In genomic region chr20:18287546-18287914, GRCh38 we compare ENCODE assay signal across 8 cellular contexts. TPM values are rescaled to one million over a fixed set of nuclear protein-coding genes. Genes with fewer than 3 reads are reported as not detected.
DNase-seq lines count a peak whose midpoint lies in the region; ATAC-seq, FAIRE-seq and TF ChIP-seq lines count a peak whose summit lies in the region.

No MANE protein-coding gene starts in this region.

- H3K9ac ChIP-seq in HepG2 (ENCODE audit: insufficient read depth, low read depth, low read length): peak overlapping the region; percentile 88

- H3K36me3 Mint-ChIP-seq in activated naive CD4-positive, alpha-beta T cell treated with anti-CD3 and anti-CD28 coated beads for 36 hours (ENCODE audit: low read depth): peaks cover 15% of the 10 kb centered on the region

- H3K9me3 ChIP-seq in ascending aorta (peaks cover 2 to 19% of the 10 kb centered on the region in 2 donors), HepG2 (ENCODE audit: low read length) (peaks cover 33% of the 10 kb centered on the region), thyroid gland (no peaks in the 10 kb centered on the region)

- H3K79me2 ChIP-seq in HepG2 (ENCODE audit: insufficient read depth, low read length): peaks cover 32% of the 10 kb centered on the region

- TF ChIP-seq CTCF in ascending aorta (IDR thresholded peaks at IDR 0.05) (no peak), HepG2 (CRISPR knock-in tag; IDR thresholded peaks at IDR 0.05) (no peak), thyroid gland (IDR thresholded peaks at IDR 0.05) (no peak)

- intact Hi-C loops in activated naive CD4-positive, alpha-beta T cell treated with anti-CD3 and anti-CD28 coated beads for 36 hours (cut with micrococcal nuclease): loop anchor here (5.0 to 10.0 kb wide), 3 partner anchors 300 to 1713 kb away; partner anchors contain the start of genes DTD1, KIF16B and SNRPB2
- intact Hi-C loops in ascending aorta (cut with DNase I) (loop anchor here (5.0 to 10.0 kb wide), 4 partner anchors 150 to 1553 kb away; partner anchors contain the start of genes DTD1, KAT14, MGME1 and PET117), HepG2 (cut with micrococcal nuclease; ENCODE audit: unreplicated experiment) (loop anchor here (10.0 kb wide), 1 partner anchor 97 kb away; no protein-coding TSS in a partner anchor), thyroid gland (cut with DNase I) (no loop called here)

- WGBS in HepG2 (ENCODE audit: low lambda C conversion rate): 2% methylated on average over 11 of the region's 11 CpGs
- 2 to 15% methylated on average over 11 of the region's 11 CpGs for WGBS in thyroid gland, 2 donors

- TF ChIP-seq EP300 in HepG2 (IDR thresholded peaks at IDR 0.05; ENCODE audit: low read depth in 2 of 2, low read length in 2 of 2) (no peak), HepG2 (CRISPR knock-in tag; IDR thresholded peaks at IDR 0.05; ENCODE audit: borderline replicate concordance) (0 out of 2 replicates have a peak, but pooled peaks have one; percentile 7)

- H3K4me1 ChIP-seq in ascending aorta (peaks cover 0 to 7% of the 10 kb centered on the region in 2 donors), HepG2 (ENCODE audit: insufficient read depth, low read length) (peaks cover 20% of the 10 kb centered on the region), thyroid gland (peaks cover 0 to 16% of the 10 kb centered on the region in 2 donors)

- H2AFZ ChIP-seq in HepG2 (ENCODE audit: low read length): peak overlapping the region; percentile 87

- H3K4me1 Mint-ChIP-seq in activated naive CD4-positive, alpha-beta T cell treated with anti-CD3 and anti-CD28 coated beads for 36 hours (ENCODE audit: low read depth): peaks cover 12% of the 10 kb centered on the region

- CTCF ChIA-PET in activated naive CD4-positive, alpha-beta T cell treated with anti-CD3 and anti-CD28 coated beads for 36 hours (lab: Charles Lee): interaction anchor here (0.5 to 0.6 kb wide), 2 partner anchors 86 to 1221 kb away, joined by 3 read pairs; no protein-coding TSS in a partner anchor
- CTCF ChIA-PET in HepG2 (lab: Yijun Ruan, JAX; ENCODE audit: low intra/inter-chr PET ratio, low total read pairs): no interaction called here

- ATAC-seq in HepG2: peak; percentile 4
- no peak for ATAC-seq in GM19452 (IDR thresholded peaks at IDR 0.05; ENCODE audit: unreplicated experiment)

- H3K36me3 ChIP-seq in ascending aorta: peaks cover 0 to 13% of the 10 kb centered on the region in 2 donors
- H3K36me3 ChIP-seq in HepG2 (replicated peaks in 1 of 2; ENCODE audit: control insufficient read depth in 1 of 2, insufficient read depth in 2 of 2, low read length in 2 of 2): peaks cover 5 to 7% of the 10 kb centered on the region in 2 experiments; a peak in 4 of 5 replicates
- H3K36me3 ChIP-seq in thyroid gland: no peaks in the 10 kb centered on the region

- POLR2A ChIA-PET in HepG2 (lab: Yijun Ruan, JAX): interaction anchor here (0.8 to 2.7 kb wide), 26 partner anchors 12 to 782 kb away, joined by 3 to 40 read pairs (median 8); partner anchors contain the start of genes DSTN, DZANK1, KAT14 and MGME1

- BruUV-seq in HepG2 (replicated peaks; lab: Mats Ljungman, UMichigan): TSS peak; percentile 99

- peak overlapping the region; percentile 95 for H3K4me3 Mint-ChIP-seq in activated naive CD4-positive, alpha-beta T cell treated with anti-CD3 and anti-CD28 coated beads for 36 hours

- DNase-seq in activated naive CD4-positive, alpha-beta T cell treated with anti-CD3 and anti-CD28 coated beads for 36 hours: no peak
- no peak for DNase-seq in activated naive CD4-positive, alpha-beta T cell treated with Interleukin-2 at 50 U/mL for 16 hours
- DNase-seq in ascending aorta (ENCODE audit: low spot score in 2 of 2) (no peak), HepG2 (ENCODE audit: low spot score) (no peak), thyroid gland (no peak), DMS114 treated with DMSO at 0.1 percent for 48 hours (lab: John Stamatoyannopoulos, UW; ENCODE audit: unreplicated experiment) (no peak)
- DNase-seq in activated CD4-positive, alpha-beta T cell treated with anti-CD3 and anti-CD28 coated beads, Interleukin-2, amount 50 U/mL, for 48 hours: no peak

- FAIRE-seq in HepG2 (lab: Jason Lieb, UNC): no peak

- peak overlapping the region; percentile 98 for H3K4me2 ChIP-seq in HepG2 (ENCODE audit: low read depth, low read length)

- H3K27ac ChIP-seq in ascending aorta: peak overlapping the region; percentile 90 to 96
- H3K27ac ChIP-seq in HepG2 (ENCODE audit: extremely low read length, insufficient read depth, low read length): peak overlapping the region; percentile 87
- peak overlapping the region; percentile 72 to 95 (median 94) for H3K27ac ChIP-seq in thyroid gland

- TF ChIP-seq POLR2A in HepG2 (IDR thresholded peaks at IDR 0.05; ENCODE audit: insufficient read depth in 1 of 2, low read depth in 2 of 2, low read length in 2 of 2) (no peak), thyroid gland (IDR thresholded peaks at IDR 0.05) (no peak)

- H4K20me1 ChIP-seq in HepG2 (ENCODE audit: insufficient read depth, low read length): no peaks in the 10 kb centered on the region

- H3K27me3 ChIP-seq in ascending aorta: no peaks in the 10 kb centered on the region
- H3K27me3 ChIP-seq in HepG2 (ENCODE audit: control insufficient read depth in 1 of 2, insufficient read depth in 2 of 2, low read length in 2 of 2): no peaks in the 10 kb centered on the region; a peak in 1 of 5 replicates
- H3K27me3 ChIP-seq in thyroid gland: no peaks in the 10 kb centered on the region

- peak overlapping the region; percentile 98 for H3K27ac Mint-ChIP-seq in activated naive CD4-positive, alpha-beta T cell treated with anti-CD3 and anti-CD28 coated beads for 36 hours

- peaks cover 15% of the 10 kb centered on the region for H3K9me3 Mint-ChIP-seq in activated naive CD4-positive, alpha-beta T cell treated with anti-CD3 and anti-CD28 coated beads for 36 hours

- peaks cover 15% of the 10 kb centered on the region for H3K27me3 Mint-ChIP-seq in activated naive CD4-positive, alpha-beta T cell treated with anti-CD3 and anti-CD28 coated beads for 36 hours (ENCODE audit: low read depth)

- in situ Hi-C loops in HepG2 (cut with HindIII; ENCODE audit: extremely low pct_ligation_motif_present, low pct_unique_long_range_greater_than_20kb): loop anchor here (25.0 kb wide), 1 partner anchor 775 kb away; no protein-coding TSS in a partner anchor

- no peak for TF ChIP-seq RAD21 in HepG2 (CRISPR knock-in tag; IDR thresholded peaks at IDR 0.05)

- peak overlapping the region; percentile 77 to 87 for H3K4me3 ChIP-seq in ascending aorta
- H3K4me3 ChIP-seq in HepG2 (replicated peaks in 1 of 3; ENCODE audit: insufficient read depth in 1 of 3, low read depth in 2 of 3, low read length in 3 of 3): peak overlapping the region; percentile 76 to 93 (median 85)
- peak overlapping the region; percentile 56 to 69 (median 61) for H3K4me3 ChIP-seq in thyroid gland (replicated peaks in 1 of 3)

TF ChIP-seq in HepG2, 621 proteins besides CTCF, POLR2A, EP300 and RAD21 (continues in another document):
- peak; percentile 72; the same call in 1 of the 2 replicates for TF ChIP-seq CCDC6 (CRISPR knock-in tag; IDR thresholded peaks at IDR 0.05)
- TF ChIP-seq ZFP41 (CRISPR knock-in tag; IDR thresholded peaks at IDR 0.05; ENCODE audit: borderline replicate concordance): peak; percentile 64; the same call in 1 of the 2 replicates
- TF ChIP-seq YY1 (IDR thresholded peaks at IDR 0.05; ENCODE audit: insufficient read depth, insufficient replicate concordance, low read depth, low read length): peak; percentile 87
- TF ChIP-seq, protein P1, sequence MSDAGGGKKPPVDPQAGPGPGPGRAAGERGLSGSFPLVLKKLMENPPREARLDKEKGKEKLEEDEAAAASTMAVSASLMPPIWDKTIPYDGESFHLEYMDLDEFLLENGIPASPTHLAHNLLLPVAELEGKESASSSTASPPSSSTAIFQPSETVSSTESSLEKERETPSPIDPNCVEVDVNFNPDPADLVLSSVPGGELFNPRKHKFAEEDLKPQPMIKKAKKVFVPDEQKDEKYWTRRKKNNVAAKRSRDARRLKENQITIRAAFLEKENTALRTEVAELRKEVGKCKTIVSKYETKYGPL (CRISPR knock-in tag; IDR thresholded peaks at IDR 0.05): no peak
- peak; percentile 75; the same call in 1 of the 2 replicates for TF ChIP-seq ZFP82 (CRISPR knock-in tag; IDR thresholded peaks at IDR 0.05; ENCODE audit: borderline replicate concordance)
- peak; percentile 91; the same call in 1 of the 2 replicates for TF ChIP-seq ZNF644 (CRISPR knock-in tag; IDR thresholded peaks at IDR 0.05; ENCODE audit: low read depth)
- TF ChIP-seq FLYWCH1 (CRISPR knock-in tag; IDR thresholded peaks at IDR 0.05): 0 out of 2 replicates have a peak, but pooled peaks have one; percentile 55
- 0 out of 2 replicates have a peak, but pooled peaks have one; percentile 87 for TF ChIP-seq ZBTB8A (CRISPR knock-in tag; IDR thresholded peaks at IDR 0.05; ENCODE audit: borderline replicate concordance, low read depth)
- no peak for TF ChIP-seq MIXL1 (CRISPR knock-in tag; IDR thresholded peaks at IDR 0.05)

RNA-seq across cellular contexts. Expression of gene ZNF133, which starts 0.8 kb away (rescaled TPM):
- total RNA-seq in activated naive CD4-positive, alpha-beta T cell treated with anti-CD3 and anti-CD28 coated beads for 36 hours: 1 to 10 TPM; 5.2 to 5.3 TPM
- total RNA-seq in ascending aorta (0.85 TPM), HepG2 (2016; rRNA removed; fragmentation: Illumina TruSeq; extraction: Trizol) (25.9 and 26.7 TPM in 2 replicates), thyroid gland (10 to 100 TPM; 14.8 to 17.3 (median 15.9) TPM)
- total RNA-seq in HepG2 (2016; cell fraction: cytosol; rRNA removed; fragmentation: Illumina TruSeq; extraction: Trizol; ENCODE audit: low read depth): 20.4 and 21.1 TPM in 2 replicates
- total RNA-seq in HepG2 (2016; cell fraction: insoluble cytoplasmic fraction; rRNA removed; fragmentation: Illumina TruSeq; extraction: Trizol): 26.5 and 28.9 TPM in 2 replicates
- total RNA-seq in HepG2 (2016; cell fraction: membrane; rRNA removed; fragmentation: Illumina TruSeq; extraction: Trizol): 14.9 and 18.4 TPM in 2 replicates
- 34.7 and 40.8 TPM in 2 replicates for total RNA-seq in HepG2 (2016; cell fraction: nucleus; rRNA removed; fragmentation: Illumina TruSeq; extraction: Trizol)
- 23.5 and 27.2 TPM in 2 replicates for polyA plus RNA-seq in HepG2 (2011; rRNA removed)
- polyA plus RNA-seq in HepG2 (2011; cell fraction: cytosol; rRNA removed): 16.3 and 20.3 TPM in 2 replicates
- 66.0 and 71.0 TPM in 2 replicates for polyA plus RNA-seq in HepG2 (2011; cell fraction: nucleus; rRNA removed)
- polyA plus RNA-seq in HepG2 (2012): 14.2 and 16.6 TPM in 2 replicates
- polyA plus RNA-seq in HepG2 (2016; cell fraction: cytosol; fragmentation: Illumina TruSeq; extraction: Trizol; ENCODE audit: low read depth): 2.1 and 2.4 TPM in 2 replicates
- 16.5 and 16.7 TPM in 2 replicates for polyA plus RNA-seq in HepG2 (2016; cell fraction: insoluble cytoplasmic fraction; fragmentation: Illumina TruSeq; extraction: Trizol; ENCODE audit: low read depth)
- 5.2 and 5.4 TPM in 2 replicates for polyA plus RNA-seq in HepG2 (2016; cell fraction: membrane; fragmentation: Illumina TruSeq; extraction: Trizol; ENCODE audit: low read depth)
- polyA plus RNA-seq in HepG2 (2016; cell fraction: nucleus; fragmentation: Illumina TruSeq; extraction: Trizol; ENCODE audit: insufficient read depth, low read depth): 69.3 and 73.3 TPM in 2 replicates
- polyA minus RNA-seq in HepG2 (2011; rRNA and poly(A)+ RNA removed; ENCODE audit: low replicate concordance): 7.4 and 27.1 TPM in 2 replicates
- 10.5 and 10.6 TPM in 2 replicates for polyA minus RNA-seq in HepG2 (2011; cell fraction: cytosol; rRNA and poly(A)+ RNA removed)
- 25.5 and 34.3 TPM in 2 replicates for polyA minus RNA-seq in HepG2 (2011; cell fraction: nucleus; rRNA and poly(A)+ RNA removed)
